In the genomic region with DNA sequence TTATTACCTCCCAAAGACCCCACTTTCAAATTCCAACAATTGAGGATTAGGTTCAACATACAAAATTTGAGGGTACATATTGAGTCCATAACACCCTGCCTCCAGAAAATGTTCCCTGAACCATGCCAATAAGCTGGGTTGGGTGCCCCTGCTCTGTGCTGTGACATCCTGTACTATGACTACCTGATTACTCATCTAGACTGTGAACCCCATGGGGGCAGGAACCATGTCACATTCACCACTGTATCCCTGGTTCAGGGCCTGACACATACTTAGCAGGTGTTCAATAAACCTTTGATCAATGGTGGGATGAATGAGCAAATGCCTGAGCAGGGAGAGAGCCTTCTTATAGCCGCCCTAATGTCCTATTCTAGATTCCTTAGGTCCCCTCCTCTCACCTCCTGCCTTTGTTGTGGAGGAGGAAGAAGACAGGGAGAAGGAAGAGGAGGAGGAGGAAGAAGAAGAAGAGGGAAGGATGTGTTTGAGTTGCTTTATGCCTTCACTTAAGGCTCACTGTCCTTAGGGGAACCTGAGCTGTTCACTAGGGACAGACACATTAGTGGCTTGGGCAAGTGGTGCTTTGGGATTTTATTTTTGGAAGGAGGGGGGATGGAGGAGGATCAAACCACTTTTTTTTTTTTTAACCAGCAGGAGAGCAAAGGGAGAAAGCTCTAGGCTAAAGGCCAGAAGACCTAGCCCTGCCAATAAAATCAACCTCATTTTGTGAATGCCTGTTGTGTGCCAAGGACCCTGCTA, we compare ENCODE assay signal across 1 cellular context.
TF ChIP-seq lines count a peak whose summit lies in the region.

No MANE protein-coding gene starts in this region.

TF ChIP-seq in endothelial cell of umbilical vein, 7 proteins besides CTCF, POLR2A, EP300 and RAD21 (continued from another document):
- TF ChIP-seq, protein P1, sequence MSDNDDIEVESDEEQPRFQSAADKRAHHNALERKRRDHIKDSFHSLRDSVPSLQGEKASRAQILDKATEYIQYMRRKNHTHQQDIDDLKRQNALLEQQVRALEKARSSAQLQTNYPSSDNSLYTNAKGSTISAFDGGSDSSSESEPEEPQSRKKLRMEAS (IDR thresholded peaks at IDR 0.05; ENCODE audit: insufficient read depth, insufficient read length), result no peak
- no peak for TF ChIP-seq JUN (IDR thresholded peaks at IDR 0.05; ENCODE audit: borderline replicate concordance, insufficient read depth, insufficient read length, low read depth)
